In genomic region chr5:60563696-60564324, GRCh38 we compare ENCODE assay signal across 1 cellular context.
TF ChIP-seq lines count a peak whose summit lies in the region.

No MANE protein-coding gene starts in this region.

TF ChIP-seq in HepG2, 621 proteins besides CTCF, POLR2A, EP300 and RAD21 (continued from another document and continues in another):
- TF ChIP-seq ATF3 (CRISPR knock-in tag; IDR thresholded peaks at IDR 0.05): no peak
- no peak for TF ChIP-seq ZNF275 (CRISPR knock-in tag; IDR thresholded peaks at IDR 0.05; ENCODE audit: borderline replicate concordance)
- TF ChIP-seq ETS1 (CRISPR knock-in tag; IDR thresholded peaks at IDR 0.05): no peak
- 0 out of 2 replicates have a peak, but pooled peaks have one; percentile 29 for TF ChIP-seq ZSCAN5A (CRISPR knock-in tag; IDR thresholded peaks at IDR 0.05; ENCODE audit: borderline replicate concordance)
- no peak for TF ChIP-seq ZC3H4 (CRISPR knock-in tag; IDR thresholded peaks at IDR 0.05; ENCODE audit: borderline replicate concordance)
- no peak for TF ChIP-seq KDM5A (IDR thresholded peaks at IDR 0.05; ENCODE audit: borderline replicate concordance, low read length)
- TF ChIP-seq ZNF629 (CRISPR knock-in tag; conservative IDR thresholded peaks at IDR 0.05): no peak; the same call in 1 of the 2 replicates
- TF ChIP-seq CEBPB (IDR thresholded peaks at IDR 0.05; ENCODE audit: borderline replicate concordance, low read depth, low read length): peak; percentile 95
- no peak for TF ChIP-seq YY1 (IDR thresholded peaks at IDR 0.05; ENCODE audit: insufficient read depth, insufficient replicate concordance, low read depth, low read length)
- peak; percentile 50 for TF ChIP-seq PAXIP1 (CRISPR knock-in tag; conservative IDR thresholded peaks at IDR 0.05)
- no peak for TF ChIP-seq GABPB1 (CRISPR knock-in tag; IDR thresholded peaks at IDR 0.05)
- TF ChIP-seq ZNF513 (CRISPR knock-in tag; conservative IDR thresholded peaks at IDR 0.05): no peak
- no peak for TF ChIP-seq HIVEP1 (CRISPR knock-in tag; IDR thresholded peaks at IDR 0.05)
- TF ChIP-seq MLLT10 (CRISPR knock-in tag; IDR thresholded peaks at IDR 0.05): no peak
- no peak for TF ChIP-seq TAF1 (CRISPR knock-in tag; IDR thresholded peaks at IDR 0.05)
- TF ChIP-seq ZNF451 (CRISPR knock-in tag; IDR thresholded peaks at IDR 0.05): no peak
- no peak for TF ChIP-seq EHMT2 (IDR thresholded peaks at IDR 0.05; ENCODE audit: borderline replicate concordance, low read depth, low read length)
- no peak for TF ChIP-seq HNRNPUL1 (IDR thresholded peaks at IDR 0.05; ENCODE audit: low read depth, low read length)
- TF ChIP-seq ESRRA (CRISPR knock-in tag; IDR thresholded peaks at IDR 0.05; ENCODE audit: low read depth): no peak
- no peak for TF ChIP-seq SNAPC4 (CRISPR knock-in tag; IDR thresholded peaks at IDR 0.05)
- no peak for TF ChIP-seq KDM2A (CRISPR knock-in tag; IDR thresholded peaks at IDR 0.05; ENCODE audit: borderline replicate concordance, low read depth)
- no peak for TF ChIP-seq ZBTB46 (CRISPR knock-in tag; IDR thresholded peaks at IDR 0.05; ENCODE audit: borderline replicate concordance)
- no peak for TF ChIP-seq BCLAF1 (IDR thresholded peaks at IDR 0.05)
- peak; percentile 84 for TF ChIP-seq ARID5B (CRISPR knock-in tag; IDR thresholded peaks at IDR 0.05)
- TF ChIP-seq THAP7 (CRISPR knock-in tag; IDR thresholded peaks at IDR 0.05): no peak
- TF ChIP-seq TMF1 (CRISPR knock-in tag; IDR thresholded peaks at IDR 0.05; ENCODE audit: low read depth): no peak
- no peak for TF ChIP-seq ZBTB1 (CRISPR knock-in tag; IDR thresholded peaks at IDR 0.05; ENCODE audit: borderline replicate concordance)
- no peak for TF ChIP-seq SNRNP70 (IDR thresholded peaks at IDR 0.05; ENCODE audit: low read depth, low read length)
- TF ChIP-seq NR2F6 (IDR thresholded peaks at IDR 0.05): peak; percentile 70
- peak; percentile 89 for TF ChIP-seq NR2F6 (CRISPR knock-in tag; IDR thresholded peaks at IDR 0.05)
- no peak for TF ChIP-seq HDAC1 (CRISPR knock-in tag; IDR thresholded peaks at IDR 0.05)
